8 cellular contexts compared by ENCODE assay signal in genomic region chr2:236167297-236168109, GRCh38. TPM values are rescaled to one million over a fixed set of nuclear protein-coding genes. Genes with fewer than 3 reads are reported as not detected.
DNase-seq lines count a peak whose midpoint lies in the region; FAIRE-seq and TF ChIP-seq lines count a peak whose summit lies in the region.

No MANE protein-coding gene starts in this region.

- CTCF ChIA-PET in activated naive CD4-positive, alpha-beta T cell treated with anti-CD3 and anti-CD28 coated beads, Interleukin-2, amount 10 ng/mL, durations not matched to agents 7 days and 5 days (lab: Charles Lee): no interaction called here

- TF ChIP-seq POLR2A in H54 (IDR thresholded peaks at IDR 0.05; ENCODE audit: low read depth, low read length): peak; percentile 69
- TF ChIP-seq POLR2A in Peyer's patch (IDR thresholded peaks at IDR 0.05): no peak

- H3K27me3 Mint-ChIP-seq in activated naive CD4-positive, alpha-beta T cell treated with anti-CD3 and anti-CD28 coated beads, Interleukin-2, amount 10 ng/mL, durations not matched to agents 7 days and 5 days: peaks cover 93% of the 10 kb centered on the region

- peaks cover 0 to 6% (median 0%) of the 10 kb centered on the region in 4 donors for H3K9me3 ChIP-seq in Peyer's patch
- H3K9me3 ChIP-seq in cardiac muscle cell (ENCODE audit: low read depth): no peaks in the 10 kb centered on the region

- H3K9me3 Mint-ChIP-seq in activated naive CD4-positive, alpha-beta T cell treated with anti-CD3 and anti-CD28 coated beads, Interleukin-2, amount 10 ng/mL, durations not matched to agents 7 days and 5 days: no peaks in the 10 kb centered on the region

- no peak overlapping the region for H3K27ac Mint-ChIP-seq in activated naive CD4-positive, alpha-beta T cell treated with anti-CD3 and anti-CD28 coated beads, Interleukin-2, amount 10 ng/mL, durations not matched to agents 7 days and 5 days

- H3K4me1 ChIP-seq in Peyer's patch: peaks cover 0 to 68% (median 4%) of the 10 kb centered on the region in 4 donors
- peaks cover 12% of the 10 kb centered on the region for H3K4me1 ChIP-seq in cardiac muscle cell (ENCODE audit: low read depth)

- FAIRE-seq in H54 (lab: Jason Lieb, UNC): no peak

- H3K4me1 Mint-ChIP-seq in activated naive CD4-positive, alpha-beta T cell treated with anti-CD3 and anti-CD28 coated beads, Interleukin-2, amount 10 ng/mL, durations not matched to agents 7 days and 5 days: peaks cover 5% of the 10 kb centered on the region

- no peak for DNase-seq in H54 (ENCODE audit: insufficient read length, low spot score)
- DNase-seq in Peyer's patch: no peak
- DNase-seq in cardiac muscle cell (ENCODE audit: low read depth in 1 of 2, low spot score in 1 of 2): peak; percentile 64 to 68
- DNase-seq in skeletal muscle cell (ENCODE audit: low read depth): no peak
- DNase-seq in activated naive CD4-positive, alpha-beta T cell (lab: John Stamatoyannopoulos, UW): no peak
- DNase-seq in activated CD4-positive, CD25-positive, alpha-beta regulatory T cell (lab: John Stamatoyannopoulos, UW): no peak
- no peak for DNase-seq in activated naive CD4-positive, alpha-beta T cell treated with anti-CD3 and anti-CD28 coated beads, Interleukin-2, amount 10 ng/mL, durations not matched to agents 7 days and 5 days
- no peak for DNase-seq in inferior parietal cortex (ENCODE audit: extremely low spot score)

- H3K4me3 ChIP-seq in Peyer's patch (peak overlapping the region in 3 of 4 donors; percentile 18 to 46 (median 38)), cardiac muscle cell (peak overlapping the region; percentile 34), skeletal muscle cell (ENCODE audit: low read depth, low read length) (peak overlapping the region; percentile 47)

- peaks cover 8% of the 10 kb centered on the region for H3K36me3 Mint-ChIP-seq in activated naive CD4-positive, alpha-beta T cell treated with anti-CD3 and anti-CD28 coated beads, Interleukin-2, amount 10 ng/mL, durations not matched to agents 7 days and 5 days

- H3K36me3 ChIP-seq in Peyer's patch (no peaks in the 10 kb centered on the region), cardiac muscle cell (no peaks in the 10 kb centered on the region)

- H3K27ac ChIP-seq in Peyer's patch (no peak overlapping the region), cardiac muscle cell (no peak overlapping the region)

- TF ChIP-seq CTCF in Peyer's patch (IDR thresholded peaks at IDR 0.05) (peak in 2 of 6 experiments; percentile 9 to 28), cardiac muscle cell (IDR thresholded peaks at IDR 0.05; ENCODE audit: low read depth, low read length) (peak; percentile 25)

- H3K27me3 ChIP-seq in Peyer's patch (peaks cover 0 to 94% of the 10 kb centered on the region in 2 donors), cardiac muscle cell (peaks cover 100% of the 10 kb centered on the region)

- H3K4me3 Mint-ChIP-seq in activated naive CD4-positive, alpha-beta T cell treated with anti-CD3 and anti-CD28 coated beads, Interleukin-2, amount 10 ng/mL, durations not matched to agents 7 days and 5 days: no peak overlapping the region

RNA-seq across cellular contexts. Expression of gene GBX2, which starts 0.7 kb away (rescaled TPM):
- not detected for total RNA-seq in Peyer's patch
- total RNA-seq in cardiac muscle cell: 0.89 TPM in 1 of 2 replicates, not detected in the other
- polyA plus RNA-seq in cardiac muscle cell: 0.19 and 0.31 TPM in 2 replicates

Comparison
In these comparisons a context has a peak if more than half of its experiments do, and no peak if none do; other contexts are left out.
1. DNase-seq: peak in cardiac muscle cell (2 of 2); none in H54 (single experiment), Peyer's patch (0 of 3), skeletal muscle cell (single experiment), activated naive CD4-positive, alpha-beta T cell (0 of 4), activated CD4-positive, CD25-positive, alpha-beta regulatory T cell (0 of 4), activated naive CD4-positive, alpha-beta T cell treated with anti-CD3 and anti-CD28 coated beads, Interleukin-2, amount 10 ng/mL, durations not matched to agents 7 days and 5 days (single experiment) and inferior parietal cortex (single experiment).
2. Peak in every context shown above with its lines, with median percentiles within 50 percentile points of each other: H3K4me3 ChIP-seq.